ENCODE assay signal across 24 cellular contexts in the genomic region with DNA sequence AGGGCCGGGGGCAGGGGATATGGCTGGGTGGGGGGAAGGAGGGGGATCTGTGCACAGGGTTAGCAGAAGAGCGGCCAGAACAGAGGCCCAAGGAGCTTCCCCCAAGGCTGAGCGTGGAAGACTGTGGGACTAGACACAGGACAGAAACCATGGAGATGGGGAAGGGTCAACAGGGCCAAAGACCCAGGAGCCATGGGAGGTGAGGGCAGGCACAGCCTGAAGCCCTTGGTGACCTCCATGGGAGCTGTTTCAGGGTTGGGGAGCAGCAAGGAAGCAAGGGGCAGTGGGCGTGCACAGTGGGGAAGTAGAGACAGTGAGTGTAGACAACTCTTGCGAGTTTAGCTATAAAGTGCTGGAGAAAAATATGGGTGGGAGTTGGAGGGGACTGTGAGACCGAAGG. TPM values are rescaled to one million over a fixed set of nuclear protein-coding genes. Genes with fewer than 3 reads are reported as not detected.
"Had no signal": no experiment of that assay in that cellular context is flagged by ENCODE, and none has a peak within 500 bp of the region (broad histone marks: within the 10 kb centered on the region; RNA-seq: fewer than 3 reads in every experiment).

No MANE protein-coding gene starts in this region.

- H3K27ac Mint-ChIP-seq: activated CD4-positive, alpha-beta memory T cell treated with anti-CD3 and anti-CD28 coated beads, Interleukin-2, amount 10 ng/mL, durations not matched to agents 7 days and 5 days; activated CD4-positive, alpha-beta T cell treated with anti-CD3 and anti-CD28 coated beads, Interleukin-2, amount 10 ng/mL, durations not matched to agents 7 days and 5 days; activated naive CD8-positive, alpha-beta T cell; activated T-helper 2 cell treated with anti-CD3 and anti-CD28 coated beads, Interferon-gamma antibody, Interleukin-2, Interleukin-4, amounts not matched to agents 10 μg/mL and 5 μg/mL and 100 μg/mL, durations not matched to agents 14 hours and 24 hours and 36 hours; natural killer cell; stimulated activated naive CD8-positive, alpha-beta T cell treated with anti-CD3 and anti-CD28 coated beads, Interleukin-15, amount 100 ng/mL, for 72 hours; WTC11 had no signal

- DNase-seq: activated CD4-positive, alpha-beta memory T cell treated with anti-CD3 and anti-CD28 coated beads, Interleukin-2, amount 10 ng/mL, durations not matched to agents 7 days and 5 days; activated CD4-positive, alpha-beta T cell treated with anti-CD3 and anti-CD28 coated beads for 1 hour; activated CD4-positive, alpha-beta T cell treated with anti-CD3 and anti-CD28 coated beads, Interleukin-2, amount 10 ng/mL, durations not matched to agents 7 days and 5 days; activated naive CD4-positive, alpha-beta T cell treated with Interleukin-2 at 50 U/mL for 16 hours; activated T-cell treated with anti-CD3 and anti-CD28 coated beads, Interleukin-2, amount 50 U/mL, for 4 hours; anterior cingulate cortex; effector CD8-positive, alpha-beta T cell; islet precursor cell; left ventricle myocardium superior; natural killer cell; right cardiac atrium; stimulated activated CD4-positive, alpha-beta T cell treated with anti-CD3 and anti-CD28 coated beads, Interleukin-12 subunit alpha, Interleukin-12 subunit beta, amount 100 ng/mL, for 4 hours; stimulated activated CD4-positive, alpha-beta T cell treated with anti-CD3 and anti-CD28 coated beads, Interleukin-4, amount 100 ng/mL, for 1 hour; stimulated activated naive CD8-positive, alpha-beta T cell treated with anti-CD3 and anti-CD28 coated beads, Interleukin-15, amount 100 ng/mL, for 72 hours; T-helper 2 cell; thyroid gland had no signal

- H3K27me3 Mint-ChIP-seq: central memory CD8-positive, alpha-beta T cell had no signal

- H3K4me3 Mint-ChIP-seq: activated CD4-positive, alpha-beta memory T cell treated with anti-CD3 and anti-CD28 coated beads, Interleukin-2, amount 10 ng/mL, durations not matched to agents 7 days and 5 days; activated CD4-positive, alpha-beta T cell treated with anti-CD3 and anti-CD28 coated beads, Interleukin-2, amount 10 ng/mL, durations not matched to agents 7 days and 5 days; activated naive CD8-positive, alpha-beta T cell; activated T-cell treated with anti-CD3 and anti-CD28 coated beads, Interleukin-2, amount 50 U/mL, for 4 hours; central memory CD8-positive, alpha-beta T cell; natural killer cell; stimulated activated naive CD8-positive, alpha-beta T cell treated with anti-CD3 and anti-CD28 coated beads, Interleukin-15, amount 100 ng/mL, for 72 hours; WTC11 had no signal

- ATAC-seq: activated T-cell treated with anti-CD3 and anti-CD28 coated beads, Interleukin-2, amount 50 U/mL, for 4 hours; left ventricle myocardium superior; natural killer cell; SK-N-SH treated with all-trans-retinoic acid at 6 μM for 48 hours; stimulated activated naive CD8-positive, alpha-beta T cell treated with anti-CD3 and anti-CD28 coated beads, Interleukin-15, amount 100 ng/mL, for 72 hours; WTC11 had no signal

- H3K4me3 ChIP-seq: thyroid gland had no signal

- H3K27ac ChIP-seq: thyroid gland had no signal

- H3K9me3 Mint-ChIP-seq: activated CD4-positive, alpha-beta memory T cell treated with anti-CD3 and anti-CD28 coated beads, Interleukin-2, amount 10 ng/mL, durations not matched to agents 7 days and 5 days; activated CD4-positive, alpha-beta T cell treated with anti-CD3 and anti-CD28 coated beads, Interleukin-2, amount 10 ng/mL, durations not matched to agents 7 days and 5 days; activated T-cell treated with anti-CD3 and anti-CD28 coated beads, Interleukin-2, amount 50 U/mL, for 4 hours; activated T-helper 2 cell treated with anti-CD3 and anti-CD28 coated beads, Interferon-gamma antibody, Interleukin-2, Interleukin-4, amounts not matched to agents 10 μg/mL and 5 μg/mL and 100 μg/mL, durations not matched to agents 14 hours and 24 hours and 36 hours; central memory CD8-positive, alpha-beta T cell; natural killer cell; stimulated activated naive CD8-positive, alpha-beta T cell treated with anti-CD3 and anti-CD28 coated beads, Interleukin-15, amount 100 ng/mL, for 72 hours; WTC11 had no signal

- H3K36me3 Mint-ChIP-seq: activated naive CD8-positive, alpha-beta T cell; natural killer cell; WTC11 had no signal

RNA-seq across cellular contexts. Expression of gene WNT11, which starts 56.6 kb away (rescaled TPM):
- total RNA-seq: activated CD4-positive, alpha-beta T cell treated with anti-CD3 and anti-CD28 coated beads, Interleukin-2, amount 10 ng/mL, durations not matched to agents 7 days and 5 days; bronchial epithelial cell; dermis microvascular lymphatic vessel endothelial cell; epithelial cell of proximal tubule had no signal
